Comparison of ENCODE assay signal across 13 cellular contexts in genomic region chr16:85515319-85515745, GRCh38.
DNase-seq lines count a peak whose midpoint lies in the region; ATAC-seq and TF ChIP-seq lines count a peak whose summit lies in the region.
"Had no signal": no experiment of that assay in that cellular context is flagged by ENCODE, and none has a peak within 500 bp of the region (broad histone marks: within the 10 kb centered on the region; RNA-seq: fewer than 3 reads in every experiment).

No MANE protein-coding gene starts in this region.

- H3K27ac ChIP-seq in BLaER1 treated with 17β-estradiol and CSF1 and Interleukin-3, amounts not matched to agents 10 nM and 100 nM = peak overlapping the region in 8 of 11 experiments; percentile 13 to 64 (median 45); a peak in 12 of 22 replicates
- H3K27ac ChIP-seq in SK-N-MC (peak overlapping the region; percentile 57; the same call in 1 of the 2 replicates), gastroesophageal sphincter (peak overlapping the region in 3 of 4 donors; percentile 21 to 54 (median 37)), skeletal muscle tissue (ENCODE audit: low read depth, low read length) (peak overlapping the region; percentile 54)

- in situ Hi-C loops in GM13976 (cut with MboI; ENCODE audit: low sequenced_read_pairs, unreplicated experiment) = no loop called here

- no peak for TF ChIP-seq POLR2A in gastroesophageal sphincter (IDR thresholded peaks at IDR 0.05)

- peaks cover 0 to 29% (median under 1%) of the 10 kb centered on the region in 11 experiments; a peak in 5 of 22 replicates for H4K20me1 ChIP-seq in BLaER1 treated with 17β-estradiol and CSF1 and Interleukin-3, amounts not matched to agents 10 nM and 100 nM

- peak overlapping the region in 10 of 11 experiments; percentile 9 to 60 (median 46); a peak in 16 of 22 replicates for H3K9ac ChIP-seq in BLaER1 treated with 17β-estradiol and CSF1 and Interleukin-3, amounts not matched to agents 10 nM and 100 nM
- no peak overlapping the region for H3K9ac ChIP-seq in SK-N-MC (ENCODE audit: insufficient read length)
- H3K9ac ChIP-seq in skeletal muscle tissue (ENCODE audit: low read depth in 1 of 3, low read length in 3 of 3) = peak overlapping the region in 1 of 3 donors; percentile 79

- no peak for TF ChIP-seq EP300 in gastroesophageal sphincter (IDR thresholded peaks at IDR 0.05)

- TF ChIP-seq CTCF in gastroesophageal sphincter (IDR thresholded peaks at IDR 0.05) (no peak), GM13976 (IDR thresholded peaks at IDR 0.05; ENCODE audit: borderline replicate concordance, control extremely low read depth, extremely low read depth, insufficient read depth, missing control alignments) (no peak)

- no peaks in the 10 kb centered on the region for H3K9me3 ChIP-seq in BLaER1 treated with 17β-estradiol and CSF1 and Interleukin-3, amounts not matched to agents 10 nM and 100 nM (replicated peaks in 1 of 11)
- H3K9me3 ChIP-seq in SK-N-MC (ENCODE audit: low read depth, low read length) (no peaks in the 10 kb centered on the region), gastroesophageal sphincter (no peaks in the 10 kb centered on the region), skeletal muscle tissue (ENCODE audit: control insufficient read depth in 3 of 3, low read length in 3 of 3) (no peaks in the 10 kb centered on the region)

- WGBS in gastroesophageal sphincter (ENCODE audit: low coverage in 1 of 2), 2 donors = no CpG with 5 or more reads among the region's 13 CpGs

- no peak overlapping the region for H3K4me3 ChIP-seq in BLaER1 treated with 17β-estradiol and CSF1 and Interleukin-3, amounts not matched to agents 10 nM and 100 nM
- H3K4me3 ChIP-seq in SK-N-MC (peak overlapping the region; percentile 22; the same call in 1 of the 2 replicates), gastroesophageal sphincter (no peak overlapping the region), skeletal muscle tissue (ENCODE audit: low read length in 3 of 3) (no peak overlapping the region)

- DNase-seq in SK-N-MC (ENCODE audit: low read depth, low spot score) = no peak
- no peak for DNase-seq in GM13976 (ENCODE audit: low spot score)
- DNase-seq in AG08395 (ENCODE audit: low spot score) = no peak
- no peak for DNase-seq in ecto neural progenitor cell (ENCODE audit: low spot score)
- DNase-seq in activated naive CD4-positive, alpha-beta T cell treated with anti-CD3 and anti-CD28 coated beads, Interleukin-2, amount 50 U/mL, for 16 hours = no peak
- DNase-seq: activated CD8-positive, alpha-beta T cell treated with anti-CD3 and anti-CD28 coated beads for 36 hours; activated naive CD4-positive, alpha-beta T cell; cortex of kidney; midbrain; NCI-H187 had no signal

- H3K4me1 ChIP-seq in BLaER1 treated with 17β-estradiol and CSF1 and Interleukin-3, amounts not matched to agents 10 nM and 100 nM = peaks cover 24 to 76% (median 68%) of the 10 kb centered on the region in 10 experiments
- peaks cover 0 to 29% (median 21%) of the 10 kb centered on the region in 3 donors for H3K4me1 ChIP-seq in gastroesophageal sphincter
- peaks cover 15 to 31% (median 28%) of the 10 kb centered on the region in 3 donors for H3K4me1 ChIP-seq in skeletal muscle tissue (ENCODE audit: control insufficient read depth in 3 of 3, insufficient read depth in 3 of 3, low read length in 3 of 3)

- peaks cover 0 to 10% (median 0%) of the 10 kb centered on the region in 11 experiments; a peak in 7 of 22 replicates for H3K27me3 ChIP-seq in BLaER1 treated with 17β-estradiol and CSF1 and Interleukin-3, amounts not matched to agents 10 nM and 100 nM
- H3K27me3 ChIP-seq in gastroesophageal sphincter (no peaks in the 10 kb centered on the region), skeletal muscle tissue (ENCODE audit: control insufficient read depth in 3 of 3, insufficient read depth in 3 of 3, low read length in 3 of 3) (no peaks in the 10 kb centered on the region)

- H3K36me3 ChIP-seq in BLaER1 treated with 17β-estradiol and CSF1 and Interleukin-3, amounts not matched to agents 10 nM and 100 nM = peaks cover 0 to 4% (median 0%) of the 10 kb centered on the region in 11 experiments; a peak in 1 of 22 replicates
- H3K36me3 ChIP-seq in SK-N-MC (ENCODE audit: insufficient read depth, low read length) (no peaks in the 10 kb centered on the region), gastroesophageal sphincter (no peaks in the 10 kb centered on the region), skeletal muscle tissue (ENCODE audit: control insufficient read depth in 3 of 3, insufficient read depth in 3 of 3, low read length in 3 of 3) (no peaks in the 10 kb centered on the region)

- H3K4me2 ChIP-seq in BLaER1 treated with 17β-estradiol and CSF1 and Interleukin-3, amounts not matched to agents 10 nM and 100 nM = peak overlapping the region; percentile 48 to 88 (median 77)

- ATAC-seq in gastroesophageal sphincter = no peak
- ATAC-seq: activated CD8-positive, alpha-beta T cell treated with anti-CD3 and anti-CD28 coated beads for 36 hours had no signal
